18 cellular contexts compared by ENCODE assay signal in genomic region chr2:234181128-234181527, GRCh38.
DNase-seq lines count a peak whose midpoint lies in the region; ATAC-seq, FAIRE-seq and TF ChIP-seq lines count a peak whose summit lies in the region.
"Had no signal": no experiment of that assay in that cellular context is flagged by ENCODE, and none has a peak within 500 bp of the region (broad histone marks: within the 10 kb centered on the region; RNA-seq: fewer than 3 reads in every experiment).

No MANE protein-coding gene starts in this region.

- no peak overlapping the region for H4K8ac ChIP-seq in IMR-90 (ENCODE audit: low read depth in 2 of 2, low read length in 2 of 2)

- CTCF ChIA-PET in HepG2 (lab: Yijun Ruan, JAX; ENCODE audit: low intra/inter-chr PET ratio, low total read pairs) = no interaction called here
- CTCF ChIA-PET in IMR-90 (lab: Yijun Ruan, JAX) = no interaction called here
- CTCF ChIA-PET in K562 (lab: Yijun Ruan, JAX; ENCODE audit: low intra/inter-chr PET ratio) = no interaction called here

- no peak for TF ChIP-seq RAD21 in HepG2 (CRISPR knock-in tag; IDR thresholded peaks at IDR 0.05)
- TF ChIP-seq RAD21 in IMR-90 (IDR thresholded peaks at IDR 0.05; ENCODE audit: low read length) = no peak
- TF ChIP-seq RAD21 in K562 (CRISPR knock-in tag; conservative IDR thresholded peaks at IDR 0.05 in 1 of 2, IDR thresholded peaks at IDR 0.05 in 1 of 2) = no peak

- H4K5ac ChIP-seq in IMR-90 (ENCODE audit: low read depth, low read length) = no peak overlapping the region

- no peak for TF ChIP-seq EP300 in HepG2 (IDR thresholded peaks at IDR 0.05; ENCODE audit: low read depth in 2 of 2, low read length in 2 of 2)
- TF ChIP-seq EP300 in HepG2 (CRISPR knock-in tag; IDR thresholded peaks at IDR 0.05; ENCODE audit: borderline replicate concordance) = no peak
- no peak for TF ChIP-seq EP300 in K562 (IDR thresholded peaks at IDR 0.05; ENCODE audit: low read length)

- no peak overlapping the region for H2AK9ac ChIP-seq in IMR-90 (replicated peaks; ENCODE audit: low read depth, low read length, poor library complexity)

- 0% methylated on average over 1 of the region's 1 CpG for WGBS in HepG2 (ENCODE audit: low lambda C conversion rate)
- 25% methylated on average over 1 of the region's 1 CpG for WGBS in right lobe of liver (ENCODE audit: insufficient coverage, low coverage, low lambda C conversion rate, missing lambda C conversion rate)
- 0% methylated on average over 1 of the region's 1 CpG; no CpG with 5 or more reads in 1 of the 2 experiments for WGBS in IMR-90 (ENCODE audit: extremely low coverage in 2 of 2, insufficient read length in 1 of 2), 2 experiments
- 0% methylated on average over 1 of the region's 1 CpG for WGBS in K562 (ENCODE audit: insufficient coverage, low coverage, missing lambda C conversion rate)

- H3K27me3 ChIP-seq in HepG2 (ENCODE audit: control insufficient read depth in 1 of 2, insufficient read depth in 2 of 2, low read length in 2 of 2) (peaks cover 0 to 13% of the 10 kb centered on the region in 2 experiments; a peak in 1 of 5 replicates), right lobe of liver (no peaks in the 10 kb centered on the region), IMR-90 (ENCODE audit: control insufficient read depth, insufficient read depth, low read length) (peaks cover 35% of the 10 kb centered on the region), K562 (ENCODE audit: control insufficient read depth in 2 of 2, insufficient read depth in 2 of 2, low read length in 2 of 2) (peaks cover 0 to 7% of the 10 kb centered on the region in 2 experiments; a peak in 1 of 5 replicates)

- H3K36me3 ChIP-seq in HepG2 (replicated peaks in 1 of 2; ENCODE audit: control insufficient read depth in 1 of 2, insufficient read depth in 2 of 2, low read length in 2 of 2) (no peaks in the 10 kb centered on the region), right lobe of liver (no peaks in the 10 kb centered on the region), IMR-90 (ENCODE audit: control insufficient read depth, insufficient read depth, low read length) (no peaks in the 10 kb centered on the region), K562 (ENCODE audit: control insufficient read depth, insufficient read depth, low read length) (no peaks in the 10 kb centered on the region)

- H2AK5ac ChIP-seq in IMR-90 (ENCODE audit: low read depth, low read length) = no peak overlapping the region

- no peak overlapping the region for H3K18ac ChIP-seq in IMR-90 (ENCODE audit: low read depth, low read length)

- H2AFZ ChIP-seq in HepG2 (ENCODE audit: low read length) = no peak overlapping the region
- no peak overlapping the region for H2AFZ ChIP-seq in IMR-90 (replicated peaks; ENCODE audit: low read length, poor library complexity)
- no peak overlapping the region for H2AFZ ChIP-seq in K562 (ENCODE audit: low read depth, low read length)
- H2AFZ ChIP-seq: GM23338 had no signal

- intact Hi-C loops in HepG2 (cut with micrococcal nuclease; ENCODE audit: unreplicated experiment) (no loop called here), right lobe of liver (cut with DNase I) (no loop called here), IMR-90 (cut with micrococcal nuclease) (no loop called here), K562 (cut with micrococcal nuclease) (no loop called here)

- no peak overlapping the region for H3K4me2 ChIP-seq in HepG2 (ENCODE audit: low read depth, low read length)
- H3K4me2 ChIP-seq in IMR-90 (ENCODE audit: low read depth, low read length) = no peak overlapping the region
- no peak overlapping the region for H3K4me2 ChIP-seq in K562 (ENCODE audit: insufficient read depth, low read length)
- H3K4me2 ChIP-seq: GM23338 had no signal

- H2BK120ac ChIP-seq in IMR-90 (ENCODE audit: low read depth, low read length) = no peak overlapping the region

- H3K79me2 ChIP-seq in HepG2 (ENCODE audit: insufficient read depth, low read length) = no peaks in the 10 kb centered on the region
- no peaks in the 10 kb centered on the region for H3K79me2 ChIP-seq in K562 (ENCODE audit: control insufficient read depth, insufficient read depth, low read length)

- TF ChIP-seq CTCF in HepG2 (CRISPR knock-in tag; IDR thresholded peaks at IDR 0.05) = no peak
- TF ChIP-seq CTCF in right lobe of liver (IDR thresholded peaks at IDR 0.05) = no peak
- TF ChIP-seq CTCF in IMR-90 (conservative IDR thresholded peaks at IDR 0.05; ENCODE audit: low read depth, low read length) = no peak
- TF ChIP-seq CTCF in K562 (IDR thresholded peaks at IDR 0.05 in 2 of 3, conservative IDR thresholded peaks at IDR 0.05 in 1 of 3; ENCODE audit: insufficient read depth in 2 of 3, low read depth in 1 of 3, low read length in 3 of 3) = no peak

- H3K27ac ChIP-seq in HepG2 (ENCODE audit: extremely low read length, insufficient read depth, low read length) = no peak overlapping the region
- no peak overlapping the region for H3K27ac ChIP-seq in right lobe of liver
- no peak overlapping the region for H3K27ac ChIP-seq in IMR-90 (ENCODE audit: insufficient read depth, low read length)
- no peak overlapping the region for H3K27ac ChIP-seq in K562 (ENCODE audit: extremely low read depth, low read depth, low read length)

- H3K79me1 ChIP-seq in IMR-90 (ENCODE audit: low read depth in 1 of 2, low read length in 2 of 2) = no peaks in the 10 kb centered on the region

- no peaks in the 10 kb centered on the region for H3K9me3 ChIP-seq in HepG2 (ENCODE audit: low read length)
- H3K9me3 ChIP-seq in right lobe of liver = no peaks in the 10 kb centered on the region
- no peaks in the 10 kb centered on the region for H3K9me3 ChIP-seq in IMR-90 (ENCODE audit: control insufficient read depth, insufficient read depth, low read length)
- H3K9me3 ChIP-seq in K562 (replicated peaks; ENCODE audit: control insufficient read depth, insufficient read depth, low read depth, low read length) = no peaks in the 10 kb centered on the region

- POLR2A ChIA-PET in HepG2 (lab: Yijun Ruan, JAX) (no interaction called here), IMR-90 (lab: Charles Lee; ENCODE audit: unreplicated experiment) (no interaction called here), K562 (lab: Yijun Ruan, JAX) (no interaction called here)

- no peak overlapping the region for H2BK15ac ChIP-seq in IMR-90 (ENCODE audit: low read depth, low read length)

- ATAC-seq in HepG2 (no peak), right lobe of liver (no peak), IMR-90 (ENCODE audit: low read depth) (no peak), K562 (no peak), HG03571 (IDR thresholded peaks at IDR 0.05; ENCODE audit: unreplicated experiment) (no peak), GM18519 (IDR thresholded peaks at IDR 0.05; ENCODE audit: low FRiP score, unreplicated experiment) (no peak)
- ATAC-seq: GM12878, GM23338 had no signal

- DNase-seq in HepG2 (ENCODE audit: low spot score) (no peak), right lobe of liver (no peak), IMR-90 (no peak), K562 (ENCODE audit: extremely low read depth in 1 of 4, low spot score in 3 of 4) (no peak)
- DNase-seq: 8988T; C1 segment of cervical spinal cord; CD4-positive, alpha-beta T cell; CD8-positive, alpha-beta memory T cell; DMS 273 treated with DMSO at 0.1 percent for 48 hours; DMS79; EL; GDM1; H9 had no signal

- H2BK20ac ChIP-seq in IMR-90 (ENCODE audit: low read depth, low read length) = no peak overlapping the region

- H3K56ac ChIP-seq in IMR-90 (ENCODE audit: extremely low read depth, insufficient read depth, low read length) = no peak overlapping the region

- no peak overlapping the region for H4K91ac ChIP-seq in IMR-90 (ENCODE audit: insufficient read depth, low read depth, low read length)

- H3K23ac ChIP-seq in IMR-90 (ENCODE audit: low read depth, low read length) = no peak overlapping the region

- H3K4ac ChIP-seq in IMR-90 (ENCODE audit: low read depth, low read length) = no peak overlapping the region

- no peak overlapping the region for H2BK5ac ChIP-seq in IMR-90 (ENCODE audit: low read depth, low read length, poor library complexity, severe bottlenecking)

- H4K20me1 ChIP-seq in HepG2 (ENCODE audit: insufficient read depth, low read length) = no peaks in the 10 kb centered on the region
- no peaks in the 10 kb centered on the region for H4K20me1 ChIP-seq in IMR-90 (ENCODE audit: insufficient read depth, low read length)
- no peaks in the 10 kb centered on the region; the same call in 1 of the 2 replicates for H4K20me1 ChIP-seq in K562 (replicated peaks; ENCODE audit: control insufficient read depth, insufficient read depth, low read length)

- H3K9ac ChIP-seq in HepG2 (ENCODE audit: insufficient read depth, low read depth, low read length) = no peak overlapping the region
- no peak overlapping the region for H3K9ac ChIP-seq in IMR-90 (ENCODE audit: low read depth, low read length)
- no peak overlapping the region for H3K9ac ChIP-seq in K562 (ENCODE audit: insufficient read depth in 1 of 2, low read depth in 2 of 2, low read length in 2 of 2)

- TF ChIP-seq POLR2A in HepG2 (IDR thresholded peaks at IDR 0.05; ENCODE audit: insufficient read depth in 1 of 2, low read depth in 2 of 2, low read length in 2 of 2) (no peak), right lobe of liver (IDR thresholded peaks at IDR 0.05) (no peak), IMR-90 (IDR thresholded peaks at IDR 0.05; ENCODE audit: low read depth, low read length) (no peak), K562 (conservative IDR thresholded peaks at IDR 0.05) (no peak)

- no peak for FAIRE-seq in HepG2 (lab: Jason Lieb, UNC)
- no peak for FAIRE-seq in K562 (lab: Jason Lieb, UNC)
- FAIRE-seq: D721Med, GM12878 had no signal

- dilution Hi-C loops in IMR-90 (cut with HindIII; ENCODE audit: low sequenced_read_pairs, unreplicated experiment) = no loop called here

- in situ Hi-C loops in HepG2 (cut with HindIII; ENCODE audit: extremely low pct_ligation_motif_present, low pct_unique_long_range_greater_than_20kb) (no loop called here), IMR-90 (cut with MboI; ENCODE audit: low sequenced_read_pairs) (no loop called here), K562 (cut with MboI) (no loop called here)

- BruUV-seq in HepG2 (replicated peaks; lab: Mats Ljungman, UMichigan) (no TSS peak), IMR-90 (replicated peaks; lab: Mats Ljungman, UMichigan) (no TSS peak), K562 (replicated peaks; lab: Mats Ljungman, UMichigan) (no TSS peak)

- H3K4me1 ChIP-seq in HepG2 (ENCODE audit: insufficient read depth, low read length) (no peaks in the 10 kb centered on the region), right lobe of liver (no peaks in the 10 kb centered on the region), IMR-90 (ENCODE audit: control insufficient read depth, insufficient read depth, low read length) (no peaks in the 10 kb centered on the region), K562 (replicated peaks in 1 of 2; ENCODE audit: control insufficient read depth in 2 of 2, insufficient read depth in 2 of 2, low read length in 2 of 2) (no peaks in the 10 kb centered on the region)

- no peaks in the 10 kb centered on the region for H3K9me1 ChIP-seq in IMR-90 (ENCODE audit: insufficient read depth, low read length)
- H3K9me1 ChIP-seq in K562 (ENCODE audit: control insufficient read depth, insufficient read depth, low read length) = no peaks in the 10 kb centered on the region

- H3K4me3 ChIP-seq in HepG2 (replicated peaks in 1 of 3; ENCODE audit: insufficient read depth in 1 of 3, low read depth in 2 of 3, low read length in 3 of 3) = no peak overlapping the region
- H3K4me3 ChIP-seq in right lobe of liver = no peak overlapping the region
- H3K4me3 ChIP-seq in IMR-90 (ENCODE audit: insufficient read depth, low read depth, low read length) = no peak overlapping the region
- no peak overlapping the region for H3K4me3 ChIP-seq in K562
- H3K4me3 ChIP-seq: GM12878, GM23338 had no signal

- H3K14ac ChIP-seq in IMR-90 (replicated peaks; ENCODE audit: low read depth, low read length) = no peak overlapping the region

Comparison
In these comparisons a context has a peak if more than half of its experiments do, and no peak if none do; other contexts are left out.
1. Of the 241 proteins assayed by ChIP-seq in both HepG2 and K562: peak only in HepG2: none; only in K562: none; in both: CEBPB; in neither: 240.